In genomic region chr16:82947675-82948074, GRCh38 we compare ENCODE assay signal across 9 cellular contexts.
"Had no signal": no experiment of that assay in that cellular context is flagged by ENCODE, and none has a peak within 500 bp of the region (broad histone marks: within the 10 kb centered on the region; RNA-seq: fewer than 3 reads in every experiment).

No MANE protein-coding gene starts in this region.

- H3K4me3 ChIP-seq: GM23248, GM23338, HAP-1 had no signal

- H2AFZ ChIP-seq: GM23248, GM23338 had no signal

- H3K4me1 ChIP-seq: HAP-1 had no signal

- H3K27ac ChIP-seq: GM23248 had no signal

- ATAC-seq: GM23338, HCT116 had no signal

- H3K4me2 ChIP-seq: GM23338 had no signal

- DNase-seq: GM23248, GOT3, H7, H9, HCEC 1CT, HFFc6 had no signal

- H3K9me3 ChIP-seq: HAP-1 had no signal

- H3K9ac ChIP-seq: GM23248 had no signal

- H3K36me3 ChIP-seq: HAP-1 had no signal
